7 cellular contexts compared by ENCODE assay signal in the genomic region with DNA sequence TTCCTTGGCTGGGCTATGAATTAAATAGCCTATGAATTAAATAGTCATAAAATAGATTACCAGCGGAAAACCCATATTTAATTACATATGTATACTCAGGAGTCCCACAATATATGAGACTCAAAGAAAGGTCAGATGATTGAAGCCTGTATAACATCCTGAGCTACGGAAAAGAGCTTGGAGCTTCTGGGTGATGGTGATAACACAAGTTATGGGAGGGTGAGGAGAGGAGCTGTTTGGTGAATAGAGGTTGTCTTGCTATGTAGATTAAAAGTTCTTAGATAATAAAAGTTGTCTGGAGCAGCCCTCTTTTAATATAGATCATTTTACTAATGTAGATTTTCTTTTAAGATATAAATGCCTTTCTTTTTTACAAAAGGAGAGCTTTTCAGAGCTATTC. TPM values are rescaled to one million over a fixed set of nuclear protein-coding genes. Genes with fewer than 3 reads are reported as not detected.
DNase-seq lines count a peak whose midpoint lies in the region; ATAC-seq and TF ChIP-seq lines count a peak whose summit lies in the region.

No MANE protein-coding gene starts in this region.

- POLR2A ChIA-PET in activated CD8-positive, alpha-beta T cell treated with anti-CD3 and anti-CD28 coated beads, Interleukin-2, amount 10 ng/mL, durations not matched to agents 7 days and 5 days (lab: Charles Lee): interaction anchor here (0.8 to 4.5 kb wide), 2 partner anchors 10 to 13 kb away, joined by 4 to 37 read pairs; no protein-coding TSS in a partner anchor
- POLR2A ChIA-PET in Caco-2 (lab: Charles Lee): no interaction called here

- no peaks in the 10 kb centered on the region for H3K27me3 Mint-ChIP-seq in activated CD8-positive, alpha-beta T cell treated with anti-CD3 and anti-CD28 coated beads, Interleukin-2, amount 10 ng/mL, durations not matched to agents 7 days and 5 days (ENCODE audit: low read depth)
- no peaks in the 10 kb centered on the region for H3K27me3 Mint-ChIP-seq in Caco-2 (ENCODE audit: insufficient read depth, unreplicated experiment)

- intact Hi-C loops in stomach (cut with DNase I; ENCODE audit: low total_unique reads): no loop called here
- intact Hi-C loops in Caco-2 (cut with micrococcal nuclease; ENCODE audit: unreplicated experiment): no loop called here

- no peak for TF ChIP-seq CTCF in hepatocyte (IDR thresholded peaks at IDR 0.05; ENCODE audit: poor library complexity)
- no peak for TF ChIP-seq CTCF in stomach (IDR thresholded peaks at IDR 0.05)
- no peak for TF ChIP-seq CTCF in Caco-2 (IDR thresholded peaks at IDR 0.05; ENCODE audit: insufficient read depth in 1 of 2, low read depth in 1 of 2, low read length in 1 of 2, severe bottlenecking in 1 of 2, unreplicated experiment in 1 of 2)

- H3K4me3 ChIP-seq in HUES64 (ENCODE audit: low read length) (peak overlapping the region; percentile 88; the same call in 1 of the 2 replicates), hepatocyte (no peak overlapping the region), stomach (peak overlapping the region; percentile 63 to 89 (median 76)), Caco-2 (ENCODE audit: low read depth, low read length) (no peak overlapping the region)

- H3K4me1 ChIP-seq in HUES64 (ENCODE audit: insufficient read depth, low read length) (peaks cover 11% of the 10 kb centered on the region; the same call in 1 of the 2 replicates), hepatocyte (ENCODE audit: insufficient read depth) (peaks cover 4% of the 10 kb centered on the region), stomach (peaks cover 47 to 88% (median 75%) of the 10 kb centered on the region in 4 donors), Caco-2 (peaks cover 2% of the 10 kb centered on the region; the same call in 1 of the 2 replicates)

- peak overlapping the region; percentile 90 for H3K27ac Mint-ChIP-seq in activated CD8-positive, alpha-beta T cell treated with anti-CD3 and anti-CD28 coated beads, Interleukin-2, amount 10 ng/mL, durations not matched to agents 7 days and 5 days
- H3K27ac Mint-ChIP-seq in Caco-2 (ENCODE audit: unreplicated experiment): no peak overlapping the region

- no peaks in the 10 kb centered on the region for H3K27me3 ChIP-seq in HUES64 (ENCODE audit: insufficient read depth, low read length)
- no peaks in the 10 kb centered on the region for H3K27me3 ChIP-seq in hepatocyte
- no peaks in the 10 kb centered on the region for H3K27me3 ChIP-seq in stomach
- no peaks in the 10 kb centered on the region for H3K27me3 ChIP-seq in Caco-2 (replicated peaks; ENCODE audit: control insufficient read depth, insufficient read depth, low read length)

- H2AFZ ChIP-seq in hepatocyte: no peak overlapping the region

- TF ChIP-seq EP300 in stomach (IDR thresholded peaks at IDR 0.05): no peak

- no peak overlapping the region for H3K9ac ChIP-seq in HUES64 (ENCODE audit: low read depth, low read length)

- H3K9me3 ChIP-seq in HUES64 (ENCODE audit: insufficient read depth, low read depth, low read length): no peaks in the 10 kb centered on the region
- H3K9me3 ChIP-seq in hepatocyte (ENCODE audit: low read depth): no peaks in the 10 kb centered on the region
- H3K9me3 ChIP-seq in stomach: no peaks in the 10 kb centered on the region
- H3K9me3 ChIP-seq in Caco-2: no peaks in the 10 kb centered on the region

- no peaks in the 10 kb centered on the region for H3K9me2 ChIP-seq in hepatocyte (replicated peaks; ENCODE audit: insufficient read depth)

- peak overlapping the region; percentile 89 for H3K4me3 Mint-ChIP-seq in activated CD8-positive, alpha-beta T cell treated with anti-CD3 and anti-CD28 coated beads, Interleukin-2, amount 10 ng/mL, durations not matched to agents 7 days and 5 days
- no peak overlapping the region for H3K4me3 Mint-ChIP-seq in Caco-2 (ENCODE audit: unreplicated experiment)

- CTCF ChIA-PET in activated CD8-positive, alpha-beta T cell treated with anti-CD3 and anti-CD28 coated beads, Interleukin-2, amount 10 ng/mL, durations not matched to agents 7 days and 5 days (lab: Charles Lee): interaction anchor here (0.8 to 1.3 kb wide), 5 partner anchors 9 to 52 kb away, joined by 3 to 13 read pairs (median 6); no protein-coding TSS in a partner anchor
- CTCF ChIA-PET in Caco-2 (lab: Charles Lee): interaction anchor here (0.5 kb wide), 1 partner anchor 14 kb away, joined by 5 read pairs; no protein-coding TSS in a partner anchor

- peaks cover 52% of the 10 kb centered on the region for H3K79me2 ChIP-seq in hepatocyte

- H3K36me3 ChIP-seq in HUES64 (ENCODE audit: insufficient read depth, low read length) (peaks cover 18% of the 10 kb centered on the region), hepatocyte (replicated peaks; ENCODE audit: insufficient read depth, low read depth) (no peaks in the 10 kb centered on the region), stomach (peaks cover 10 to 32% (median 30%) of the 10 kb centered on the region in 4 donors), Caco-2 (ENCODE audit: control insufficient read depth, insufficient read depth, low read length) (no peaks in the 10 kb centered on the region)

- H3K9me3 Mint-ChIP-seq in activated CD8-positive, alpha-beta T cell treated with anti-CD3 and anti-CD28 coated beads, Interleukin-2, amount 10 ng/mL, durations not matched to agents 7 days and 5 days (ENCODE audit: insufficient read depth): no peaks in the 10 kb centered on the region
- H3K9me3 Mint-ChIP-seq in Caco-2 (ENCODE audit: unreplicated experiment): no peaks in the 10 kb centered on the region

- no TSS peak for BruUV-seq in Caco-2 (replicated peaks; lab: Mats Ljungman, UMichigan)

- ATAC-seq in activated CD8-positive, alpha-beta T cell treated with anti-CD3 and anti-CD28 coated beads, Interleukin-2, amount 10 ng/mL, durations not matched to agents 7 days and 5 days: no peak
- ATAC-seq in GM18909 (IDR thresholded peaks at IDR 0.05; ENCODE audit: poor library complexity, unreplicated experiment): no peak
- no peak for ATAC-seq in HG03460 (IDR thresholded peaks at IDR 0.05; ENCODE audit: unreplicated experiment)

- H3K27ac ChIP-seq in HUES64 (ENCODE audit: low read depth, low read length): no peak overlapping the region
- no peak overlapping the region for H3K27ac ChIP-seq in hepatocyte
- H3K27ac ChIP-seq in stomach: peak overlapping the region in 4 of 5 donors; percentile 96

- DNase-seq in activated CD8-positive, alpha-beta T cell treated with anti-CD3 and anti-CD28 coated beads, Interleukin-2, amount 10 ng/mL, durations not matched to agents 7 days and 5 days: no peak
- DNase-seq in hepatocyte (ENCODE audit: low spot score): no peak
- no peak for DNase-seq in stomach
- DNase-seq in Caco-2: no peak

- H3K36me3 Mint-ChIP-seq in activated CD8-positive, alpha-beta T cell treated with anti-CD3 and anti-CD28 coated beads, Interleukin-2, amount 10 ng/mL, durations not matched to agents 7 days and 5 days (ENCODE audit: low read depth): peaks cover 55% of the 10 kb centered on the region
- H3K36me3 Mint-ChIP-seq in Caco-2 (ENCODE audit: insufficient read depth, unreplicated experiment): peaks cover 14% of the 10 kb centered on the region

- H3K4me2 ChIP-seq in hepatocyte: peak overlapping the region; percentile 92

- H3K4me1 Mint-ChIP-seq in activated CD8-positive, alpha-beta T cell treated with anti-CD3 and anti-CD28 coated beads, Interleukin-2, amount 10 ng/mL, durations not matched to agents 7 days and 5 days (ENCODE audit: low read depth): peaks cover 68% of the 10 kb centered on the region
- H3K4me1 Mint-ChIP-seq in Caco-2 (ENCODE audit: low read depth, unreplicated experiment): peaks cover 18% of the 10 kb centered on the region

- 98% methylated on average over 1 of the region's 2 CpGs for WGBS in HUES64
- WGBS in hepatocyte (ENCODE audit: low lambda C conversion rate, missing lambda C conversion rate): 78% methylated on average over 2 of the region's 2 CpGs
- WGBS in stomach, 5 donors: 48 to 65% (median 57%) methylated on average over 2 of the region's 2 CpGs

- no peak for TF ChIP-seq POLR2A in stomach (IDR thresholded peaks at IDR 0.05)

- no peaks in the 10 kb centered on the region for H4K20me1 ChIP-seq in hepatocyte (ENCODE audit: insufficient read depth, poor library complexity, severe bottlenecking)

RNA-seq across cellular contexts. Expression of a gene that starts 1.8 kb away (rescaled TPM):
- polyA plus RNA-seq in HUES64 (2013, experiment 1 of 2): 18.8 TPM
- polyA plus RNA-seq in HUES64 (2013, experiment 2 of 2): 21.3 TPM
- total RNA-seq in activated CD8-positive, alpha-beta T cell treated with anti-CD3 and anti-CD28 coated beads, Interleukin-2, amount 10 ng/mL, durations not matched to agents 7 days and 5 days: 100 to 1,000 TPM; 108 to 115 TPM
- total RNA-seq in hepatocyte: 9.7 and 15.7 TPM in 2 replicates
- 29.9 and 38.8 TPM in 2 replicates for polyA plus RNA-seq in hepatocyte
- total RNA-seq in stomach: 100 to 1,000 TPM in 2 of 5 donors, 10 to 100 TPM in 3; 27.7 to 170 (median 65.9) TPM
- polyA plus RNA-seq in stomach: 10 to 100 TPM; 16.0 to 25.8 (median 21.9) TPM
- total RNA-seq in Caco-2 (2022): 18.7 and 19.5 TPM in 2 replicates

RNA-seq across cellular contexts. Expression of a gene that starts 4.2 kb away (rescaled TPM):
- 2.5 TPM for polyA plus RNA-seq in HUES64 (2013, experiment 1 of 2)
- 3.7 TPM for polyA plus RNA-seq in HUES64 (2013, experiment 2 of 2)
- total RNA-seq in activated CD8-positive, alpha-beta T cell treated with anti-CD3 and anti-CD28 coated beads, Interleukin-2, amount 10 ng/mL, durations not matched to agents 7 days and 5 days: 10 to 100 TPM; 10.8 to 10.9 TPM
- 10.3 and 14.2 TPM in 2 replicates for total RNA-seq in hepatocyte
- 19.8 and 21.0 TPM in 2 replicates for polyA plus RNA-seq in hepatocyte
- 10 to 100 TPM in 2 of 5 donors, 1 to 10 TPM in 3; 5.3 to 26.4 (median 9.8) TPM for total RNA-seq in stomach
- 10 to 100 TPM in 1 of 3 donors, 1 to 10 TPM in 2; 8.0 to 13.3 (median 9.6) TPM for polyA plus RNA-seq in stomach
- 7.6 TPM in 2 replicates for total RNA-seq in Caco-2 (2022)

Comparison
In these comparisons a context has a peak if more than half of its experiments do, and no peak if none do; other contexts are left out.
1. H3K27ac ChIP-seq: peak in stomach (4 of 5); none in HUES64 (single experiment) and hepatocyte (single experiment).
2. H3K4me3 ChIP-seq: peak in HUES64 (single experiment) and stomach (4 of 4); none in hepatocyte (single experiment) and Caco-2 (single experiment).